ENCODE assay signal across 28 cellular contexts in genomic region chr5:152140391-152140790, GRCh38.
"Had no signal": no experiment of that assay in that cellular context is flagged by ENCODE, and none has a peak within 500 bp of the region (broad histone marks: within the 10 kb centered on the region; RNA-seq: fewer than 3 reads in every experiment).

No MANE protein-coding gene starts in this region.

- H3K27ac ChIP-seq: adrenal gland, ascending aorta, breast epithelium, cardiac muscle cell, colonic mucosa, epithelial cell of prostate, esophagus squamous epithelium, gastrocnemius medialis, WERI-Rb-1 had no signal

- H3K4me1 ChIP-seq: adrenal gland, ascending aorta, breast epithelium, colonic mucosa, esophagus squamous epithelium had no signal

- H3K27me3 ChIP-seq: adrenal gland, ascending aorta, breast epithelium, colonic mucosa, esophagus squamous epithelium, gastrocnemius medialis had no signal

- H3K4me3 ChIP-seq: adrenal gland, ascending aorta, breast epithelium, cardiac muscle cell, colonic mucosa, esophagus squamous epithelium, gastrocnemius medialis had no signal

- H3K36me3 ChIP-seq: adrenal gland, ascending aorta, breast epithelium, cardiac muscle cell, colonic mucosa, esophagus squamous epithelium, gastrocnemius medialis, WERI-Rb-1 had no signal

- H3K9me3 ChIP-seq: adrenal gland, ascending aorta, breast epithelium, colonic mucosa, esophagus squamous epithelium, gastrocnemius medialis had no signal

- DNase-seq: activated B cell treated with CpG ODN at 0.5 μM for 24 hours; activated CD4-positive, alpha-beta T cell treated with anti-CD3 and anti-CD28 coated beads for 48 hours; activated CD4-positive, alpha-beta T cell treated with anti-CD3 and anti-CD28 coated beads, Interleukin-2, amount 50 U/mL, for 1 hour; activated CD4-positive, alpha-beta T cell treated with anti-CD3 and anti-CD28 coated beads, Interleukin-2, amount 50 U/mL, for 48 hours; activated CD8-positive, alpha-beta memory T cell treated with anti-CD3 and anti-CD28 coated beads for 24 hours; activated CD8-positive, alpha-beta T cell treated with anti-CD3 and anti-CD28 coated beads for 36 hours; activated effector memory CD4-positive, alpha-beta T cell treated with Interleukin-2 at 50 U/mL for 16 hours; activated naive CD4-positive, alpha-beta T cell treated with anti-CD3 and anti-CD28 coated beads for 36 hours; activated naive CD8-positive, alpha-beta T cell treated with anti-CD3 and anti-CD28 coated beads for 36 hours; activated naive CD8-positive, alpha-beta T cell treated with anti-CD3 and anti-CD28 coated beads, Interleukin-2, amount 50 U/mL, for 24 hours; activated T-cell treated with anti-CD3 and anti-CD28 coated beads, Interleukin-2, amount 50 U/mL, for 4 hours; adrenal gland; central memory CD4-positive, alpha-beta T cell; cerebellar nuclear complex; colonic mucosa; effector CD8-positive, alpha-beta T cell; esophagus squamous epithelium; gastrocnemius medialis; glutamatergic neuron; SW 1271; T-helper 1 cell; T-helper 17 cell; T1000; WERI-Rb-1 had no signal
